In genomic region chr16:85643631-85644030, GRCh38 we compare ENCODE assay signal across 20 cellular contexts. TPM values are rescaled to one million over a fixed set of nuclear protein-coding genes. Genes with fewer than 3 reads are reported as not detected.
DNase-seq lines count a peak whose midpoint lies in the region; ATAC-seq and TF ChIP-seq lines count a peak whose summit lies in the region.
"Had no signal": no experiment of that assay in that cellular context is flagged by ENCODE, and none has a peak within 500 bp of the region (broad histone marks: within the 10 kb centered on the region; RNA-seq: fewer than 3 reads in every experiment).

No MANE protein-coding gene starts in this region.

- CTCF ChIA-PET in HCT116 (lab: Charles Lee): interaction anchor here (2.6 kb wide), 1 partner anchor 28 kb away, joined by 9 read pairs; no protein-coding TSS in a partner anchor

- H4K20me1 ChIP-seq in HCT116 (ENCODE audit: insufficient read depth): peaks cover 9% of the 10 kb centered on the region; the same call in 1 of the 2 replicates

- H4K91ac ChIP-seq in mesenchymal stem cell (ENCODE audit: low read length): no peak overlapping the region

- H4K8ac ChIP-seq in mesenchymal stem cell (ENCODE audit: low read length): no peak overlapping the region

- H3K4me2 ChIP-seq in HCT116 (ENCODE audit: low read length): peak overlapping the region; percentile 89
- no peak overlapping the region for H3K4me2 ChIP-seq in mesenchymal stem cell (ENCODE audit: low read length, poor library complexity, severe bottlenecking)
- H3K4me2 ChIP-seq: KMS-11 had no signal

- H2BK15ac ChIP-seq in mesenchymal stem cell (ENCODE audit: low read depth, poor library complexity, severe bottlenecking): no peak overlapping the region

- H3K9ac ChIP-seq in HCT116 (ENCODE audit: low read length) (no peak overlapping the region), mesenchymal stem cell (ENCODE audit: low read length) (no peak overlapping the region)
- H3K9ac ChIP-seq: KMS-11 had no signal

- no peaks in the 10 kb centered on the region for H3K9me2 ChIP-seq in HCT116 (ENCODE audit: insufficient read depth)

- H2AFZ ChIP-seq in HCT116 (ENCODE audit: low read depth, low read length, poor library complexity, severe bottlenecking) (no peak overlapping the region), mesenchymal stem cell (ENCODE audit: low read depth, low read length) (no peak overlapping the region)

- peaks cover 20% of the 10 kb centered on the region; the same call in 1 of the 2 replicates for H3K79me2 ChIP-seq in HCT116 (ENCODE audit: insufficient read depth, low read length)

- H2BK12ac ChIP-seq in mesenchymal stem cell (ENCODE audit: low read length in 2 of 2): no peak overlapping the region

- TF ChIP-seq CTCF in HCT116 (IDR thresholded peaks at IDR 0.05 in 2 of 3, conservative IDR thresholded peaks at IDR 0.05 in 1 of 3; ENCODE audit: borderline replicate concordance in 1 of 3, insufficient read depth in 1 of 3, low read depth in 2 of 3, low read length in 2 of 3): no peak
- no peak for TF ChIP-seq CTCF in mucosa of descending colon (IDR thresholded peaks at IDR 0.05)
- TF ChIP-seq CTCF in ovary (IDR thresholded peaks at IDR 0.05): no peak

- H3K36me3 ChIP-seq in HCT116 (ENCODE audit: control insufficient read depth in 1 of 2, insufficient read depth in 2 of 2, low read length in 2 of 2) (no peaks in the 10 kb centered on the region), mucosa of descending colon (ENCODE audit: low read depth) (no peaks in the 10 kb centered on the region), mesenchymal stem cell (ENCODE audit: control insufficient read depth in 1 of 2, insufficient read depth in 2 of 2, low read depth in 1 of 2, low read length in 2 of 2) (peaks cover 0 to 68% of the 10 kb centered on the region in 2 experiments), ovary (no peaks in the 10 kb centered on the region)

- H3K27me3 ChIP-seq in HCT116 (ENCODE audit: insufficient read depth, low read length) (no peaks in the 10 kb centered on the region), mesenchymal stem cell (ENCODE audit: control insufficient read depth in 1 of 2, insufficient read depth in 1 of 2, low read length in 2 of 2) (no peaks in the 10 kb centered on the region), ovary (no peaks in the 10 kb centered on the region)

- TF ChIP-seq EP300 in ovary (IDR thresholded peaks at IDR 0.05): no peak

- H3K4ac ChIP-seq in mesenchymal stem cell (ENCODE audit: low read depth in 1 of 2, low read length in 2 of 2): no peak overlapping the region

- H3K18ac ChIP-seq in mesenchymal stem cell (ENCODE audit: low read depth in 1 of 2, low read length in 2 of 2): no peak overlapping the region

- peaks cover 24% of the 10 kb centered on the region for H3K4me1 Mint-ChIP-seq in central memory CD8-positive, alpha-beta T cell

- WGBS in mesenchymal stem cell: 97% methylated on average over 5 of the region's 8 CpGs
- WGBS in ovary, 3 donors: 66 to 76% (median 69%) methylated on average over 8 of the region's 8 CpGs

- no peak overlapping the region for H3K27ac ChIP-seq in HCT116 (ENCODE audit: low read depth, low read length)
- no peak overlapping the region for H3K27ac ChIP-seq in caudate nucleus (ENCODE audit: low read depth, low read length)
- no peak overlapping the region for H3K27ac ChIP-seq in mesenchymal stem cell (ENCODE audit: low read length, poor library complexity, severe bottlenecking)
- H3K27ac ChIP-seq in ovary: no peak overlapping the region
- H3K27ac ChIP-seq: KMS-11 had no signal

- ATAC-seq in HCT116 (no peak), mucosa of descending colon (peak; percentile 4)
- no peak for ATAC-seq in central memory CD8-positive, alpha-beta T cell (replicated peaks; ENCODE audit: extremely low read depth, poor library complexity, severe bottlenecking)
- ATAC-seq: PC-3, Right ventricle myocardium inferior had no signal

- H3K36me3 Mint-ChIP-seq in central memory CD8-positive, alpha-beta T cell (ENCODE audit: insufficient read depth): peaks cover 10% of the 10 kb centered on the region
- H3K36me3 Mint-ChIP-seq: CD4-positive, CD25-positive, alpha-beta regulatory T cell had no signal

- DNase-seq in HCT116 (ENCODE audit: low read depth, low spot score): no peak
- no peak for DNase-seq in central memory CD8-positive, alpha-beta T cell (ENCODE audit: low spot score in 2 of 2)
- DNase-seq in mucosa of descending colon: peak in 1 of 3 donors; percentile 37
- DNase-seq in caudate nucleus (lab: John Stamatoyannopoulos, UW): no peak
- DNase-seq in MV-4-11 (lab: John Stamatoyannopoulos, UW): no peak
- DNase-seq in mesenchymal stem cell: no peak
- DNase-seq in ovary: no peak
- DNase-seq: CD4-positive, CD25-positive, alpha-beta regulatory T cell; IMR-90; MM.1S; NCI-H1048; NCI-H1694; NCI-H2029 treated with DMSO at 0.1 percent for 48 hours; NCI-H446 treated with DMSO at 0.1 percent for 48 hours; NCI-H526; NK-92 treated with Interleukin-12 subunit alpha and Interleukin-12 subunit beta, amount 100 ng/mL, for 24 hours; PC-3 had no signal

- no TSS peak for BruUV-seq in HCT116 (replicated peaks; lab: Mats Ljungman, UMichigan)

- no peaks in the 10 kb centered on the region for H3K9me3 Mint-ChIP-seq in central memory CD8-positive, alpha-beta T cell
- H3K9me3 Mint-ChIP-seq: CD4-positive, CD25-positive, alpha-beta regulatory T cell had no signal

- no peak overlapping the region for H2AK5ac ChIP-seq in mesenchymal stem cell (ENCODE audit: low read length, severe bottlenecking)

- H3K4me1 ChIP-seq in HCT116 (ENCODE audit: control insufficient read depth in 1 of 2, insufficient read depth in 2 of 2, low read length in 2 of 2) (peaks cover 25 to 53% of the 10 kb centered on the region in 2 experiments), mucosa of descending colon (ENCODE audit: low read depth) (peaks cover 51% of the 10 kb centered on the region), mesenchymal stem cell (ENCODE audit: control insufficient read depth, insufficient read depth, low read depth, low read length) (peaks cover 14% of the 10 kb centered on the region), ovary (ENCODE audit: insufficient read depth) (peaks cover 4% of the 10 kb centered on the region)

- TF ChIP-seq POLR2A in HCT116 (IDR thresholded peaks at IDR 0.05; ENCODE audit: borderline replicate concordance, extremely low read depth, insufficient read depth, insufficient read length): no peak
- no peak for TF ChIP-seq POLR2A in ovary (IDR thresholded peaks at IDR 0.05)

- intact Hi-C loops in HCT116 (cut with micrococcal nuclease): no loop called here
- intact Hi-C loops in mucosa of descending colon (cut with DNase I, micrococcal nuclease): no loop called here
- intact Hi-C loops in ovary (cut with DNase I): no loop called here

- H3K14ac ChIP-seq in mesenchymal stem cell (ENCODE audit: low read length in 2 of 2): no peak overlapping the region

- no peak for TF ChIP-seq RAD21 in HCT116 (IDR thresholded peaks at IDR 0.05; ENCODE audit: low read depth)

- RAD21 ChIA-PET in HCT116 (lab: Charles Lee; ENCODE audit: low non-redundant PET in 1 of 2, low total read pairs in 2 of 2, uncharacterized antibody in 2 of 2, unreplicated experiment in 2 of 2): no interaction called here

- peaks cover 62% of the 10 kb centered on the region for H3K79me1 ChIP-seq in mesenchymal stem cell (replicated peaks; ENCODE audit: low read length, poor library complexity, severe bottlenecking)

- POLR2A ChIA-PET in HCT116 (lab: Charles Lee): interaction anchor here (0.7 kb wide), 1 partner anchor 242 kb away, joined by 8 read pairs; no protein-coding TSS in a partner anchor

- H3K27ac Mint-ChIP-seq in central memory CD8-positive, alpha-beta T cell (ENCODE audit: low read depth): peak overlapping the region; percentile 87
- H3K27ac Mint-ChIP-seq: B cell; CD4-positive, CD25-positive, alpha-beta regulatory T cell had no signal

- no peaks in the 10 kb centered on the region for H3K27me3 Mint-ChIP-seq in central memory CD8-positive, alpha-beta T cell
- H3K27me3 Mint-ChIP-seq: B cell; CD4-positive, CD25-positive, alpha-beta regulatory T cell had no signal

- no peak overlapping the region for H3K23ac ChIP-seq in mesenchymal stem cell (ENCODE audit: low read length in 2 of 2)

- no peak overlapping the region for H2BK5ac ChIP-seq in mesenchymal stem cell (ENCODE audit: low read depth, low read length, poor library complexity, severe bottlenecking)

- H2BK120ac ChIP-seq in mesenchymal stem cell (ENCODE audit: low read depth, low read length): no peak overlapping the region

- H3K4me3 ChIP-seq in HCT116 (replicated peaks in 1 of 2; ENCODE audit: low read depth in 1 of 2, low read length in 2 of 2) (no peak overlapping the region), mucosa of descending colon (no peak overlapping the region), mesenchymal stem cell (ENCODE audit: insufficient read depth in 1 of 2, low read depth in 1 of 2, low read length in 2 of 2) (no peak overlapping the region), ovary (no peak overlapping the region)

- H3K9me3 ChIP-seq in HCT116 (ENCODE audit: control insufficient read depth in 1 of 2, insufficient read depth in 1 of 2, low read depth in 1 of 2, low read length in 2 of 2) (no peaks in the 10 kb centered on the region), mucosa of descending colon (no peaks in the 10 kb centered on the region), mesenchymal stem cell (ENCODE audit: control insufficient read depth, low read length) (no peaks in the 10 kb centered on the region), ovary (no peaks in the 10 kb centered on the region)

- H3K4me3 Mint-ChIP-seq in central memory CD8-positive, alpha-beta T cell: no peak overlapping the region
- H3K4me3 Mint-ChIP-seq: B cell; CD4-positive, CD25-positive, alpha-beta regulatory T cell had no signal

TF ChIP-seq in HCT116, 20 proteins besides CTCF, POLR2A, EP300 and RAD21 (continues in another document):
- no peak for TF ChIP-seq ZNF274 (IDR thresholded peaks at IDR 0.05; ENCODE audit: low read depth, low read length)

RNA-seq across cellular contexts. Expression of gene GSE1, which starts 30.5 kb away (rescaled TPM):
- total RNA-seq in HCT116 (2021; ENCODE audit: unreplicated experiment): 90.2 TPM
- 37.9 and 44.0 TPM in 2 replicates for polyA plus RNA-seq in HCT116 (2012)
- 100 to 1,000 TPM; 107 to 122 (median 107) TPM for total RNA-seq in mucosa of descending colon
- polyA plus RNA-seq in mesenchymal stem cell (2013, experiment 1 of 2): 39.2 TPM
- polyA plus RNA-seq in mesenchymal stem cell (2013, experiment 2 of 2): 38.5 TPM
- total RNA-seq in ovary: 100 to 1,000 TPM in 4 of 7 donors, 10 to 100 TPM in 3; 37.4 to 212 (median 130) TPM
- polyA plus RNA-seq in ovary: 10 to 100 TPM; 32.9 to 36.1 TPM

RNA-seq across cellular contexts. Expression of gene GINS2, which starts 45.1 kb away (rescaled TPM):
- total RNA-seq in HCT116 (2021; ENCODE audit: unreplicated experiment) (53.3 TPM), mucosa of descending colon (10 to 100 TPM in 1 of 3 donors, 1 to 10 TPM in 2; 1.2 to 11.8 (median 5.4) TPM), ovary (1 to 10 TPM in 3 of 7 donors, under 1 TPM in 4; 0.23 to 1.6 (median 0.95) TPM)
- 10.8 and 19.4 TPM in 2 replicates for polyA plus RNA-seq in HCT116 (2012)
- 2.4 TPM for polyA plus RNA-seq in mesenchymal stem cell (2013, experiment 1 of 2)
- polyA plus RNA-seq in mesenchymal stem cell (2013, experiment 2 of 2): 2.2 TPM
- polyA plus RNA-seq in ovary: 1 to 10 TPM; 1.4 to 1.6 TPM
